16 cellular contexts compared by ENCODE assay signal in genomic region chr1:208542309-208542708, GRCh38.
"Had no signal": no experiment of that assay in that cellular context is flagged by ENCODE, and none has a peak within 500 bp of the region (broad histone marks: within the 10 kb centered on the region; RNA-seq: fewer than 3 reads in every experiment).

No MANE protein-coding gene starts in this region.

- H3K27me3 ChIP-seq: neutrophil, ovary, stomach, transverse colon had no signal

- H3K36me3 ChIP-seq: esophagus squamous epithelium, neutrophil, ovary, stomach, thoracic aorta, transverse colon had no signal

- H3K27ac ChIP-seq: esophagus squamous epithelium, ovary, stomach, thoracic aorta, transverse colon had no signal

- H3K9me3 ChIP-seq: esophagus squamous epithelium, neutrophil, ovary, stomach, thoracic aorta, transverse colon had no signal

- H3K4me1 ChIP-seq: stomach, transverse colon had no signal

- DNase-seq: cortex of kidney; effector CD8-positive, alpha-beta T cell; esophagus squamous epithelium; mesendoderm; ovary; right cardiac atrium; small intestine; stimulated activated CD4-positive, alpha-beta T cell treated with anti-CD3 and anti-CD28 coated beads, Interleukin-12 subunit alpha, Interleukin-12 subunit beta, amount 100 ng/mL, for 4 hours; stimulated activated naive CD4-positive, alpha-beta T cell; stomach; substantia nigra; transverse colon had no signal

- H3K4me3 ChIP-seq: dorsolateral prefrontal cortex, esophagus squamous epithelium, ovary, stomach, thoracic aorta, transverse colon had no signal

- ATAC-seq: naive thymus-derived CD8-positive, alpha-beta T cell; right cardiac atrium had no signal
